Comparison of ENCODE assay signal across 20 cellular contexts in genomic region chr1:241376711-241377110, GRCh38. TPM values are rescaled to one million over a fixed set of nuclear protein-coding genes. Genes with fewer than 3 reads are reported as not detected.
"Had no signal": no experiment of that assay in that cellular context is flagged by ENCODE, and none has a peak within 500 bp of the region (broad histone marks: within the 10 kb centered on the region; RNA-seq: fewer than 3 reads in every experiment).

No MANE protein-coding gene starts in this region.

- H3K4me3 ChIP-seq: lung, sigmoid colon, testis had no signal

- H3K9me3 ChIP-seq: testis had no signal

- H3K4me1 ChIP-seq: foreskin keratinocyte, sigmoid colon, testis had no signal

- H3K27me3 ChIP-seq: foreskin keratinocyte, sigmoid colon, testis had no signal

- H3K27ac ChIP-seq: foreskin keratinocyte, sigmoid colon, testis had no signal

- H3K36me3 ChIP-seq: sigmoid colon had no signal

- DNase-seq: activated CD4-positive, alpha-beta memory T cell treated with anti-CD3 and anti-CD28 coated beads, Interleukin-2, amount 10 ng/mL, durations not matched to agents 7 days and 5 days; activated CD4-positive, alpha-beta T cell treated with anti-CD3 and anti-CD28 coated beads, Interleukin-2, amount 10 ng/mL, durations not matched to agents 24 days and 14 days; activated effector memory CD4-positive, alpha-beta T cell treated with anti-CD3 and anti-CD28 coated beads, Interleukin-2, amount 50 U/mL, for 16 hours; activated naive CD4-positive, alpha-beta T cell treated with anti-CD3 and anti-CD28 coated beads, Interleukin-2, amount 10 ng/mL, durations not matched to agents 7 days and 5 days; activated T-cell treated with anti-CD3 and anti-CD28 coated beads, Interleukin-2, amount 50 U/mL, for 72 hours; amygdala; cerebellar nuclear complex; cortex of kidney; erythroblast; foreskin keratinocyte; natural killer cell; sigmoid colon; stimulated activated CD4-positive, alpha-beta T cell treated with anti-CD3 and anti-CD28 coated beads, Interleukin-4, amount 100 ng/mL, for 1 hour; stimulated activated naive CD4-positive, alpha-beta T cell; testis had no signal

RNA-seq across cellular contexts. Expression of gene RGS7, which starts 19.7 kb away (rescaled TPM):
- total RNA-seq: activated CD4-positive, alpha-beta memory T cell treated with anti-CD3 and anti-CD28 coated beads, Interleukin-2, amount 10 ng/mL, durations not matched to agents 7 days and 5 days; activated CD4-positive, alpha-beta T cell treated with anti-CD3 and anti-CD28 coated beads, Interleukin-2, amount 10 ng/mL, durations not matched to agents 24 days and 14 days; activated T-cell treated with anti-CD3 and anti-CD28 coated beads, Interleukin-2, amount 50 U/mL, for 72 hours; bronchial epithelial cell; foreskin keratinocyte; natural killer cell; posterior vena cava; renal cortical epithelial cell; T-helper 2 cell treated with Interferon-gamma antibody and Interleukin-4, amounts not matched to agents 100 ng/mL and 5 ng/mL, for 36 hours had no signal
- polyA plus RNA-seq: foreskin keratinocyte had no signal
